ENCODE assay signal across 8 cellular contexts in genomic region chr9:110257097-110257955, GRCh38. TPM values are rescaled to one million over a fixed set of nuclear protein-coding genes. Genes with fewer than 3 reads are reported as not detected.
DNase-seq lines count a peak whose midpoint lies in the region; ATAC-seq and TF ChIP-seq lines count a peak whose summit lies in the region.

No MANE protein-coding gene starts in this region.

- no peak overlapping the region for H3K23ac ChIP-seq in mesendoderm (ENCODE audit: low read length)

- intact Hi-C loops in thyroid gland (cut with DNase I): no loop called here

- no peak for TF ChIP-seq CTCF in GM10248 (IDR thresholded peaks at IDR 0.05; ENCODE audit: control extremely low read depth, extremely low read depth, low read depth, missing control alignments)
- no peak for TF ChIP-seq CTCF in thyroid gland (IDR thresholded peaks at IDR 0.05)

- H3K27me3 ChIP-seq in effector memory CD4-positive, alpha-beta T cell (replicated peaks; ENCODE audit: control insufficient read depth, insufficient read depth, low read length, poor library complexity, severe bottlenecking): no peaks in the 10 kb centered on the region
- no peaks in the 10 kb centered on the region for H3K27me3 ChIP-seq in mesendoderm (ENCODE audit: insufficient read depth, low read length, poor library complexity)
- H3K27me3 ChIP-seq in thyroid gland: no peaks in the 10 kb centered on the region

- no peaks in the 10 kb centered on the region for H3K36me3 ChIP-seq in effector memory CD4-positive, alpha-beta T cell (ENCODE audit: control insufficient read depth, insufficient read depth, low read length)
- no peaks in the 10 kb centered on the region for H3K36me3 ChIP-seq in mesendoderm (ENCODE audit: control insufficient read depth, insufficient read depth, low read length)
- H3K36me3 ChIP-seq in thyroid gland: no peaks in the 10 kb centered on the region

- H3K4me2 ChIP-seq in mesendoderm (ENCODE audit: low read length): peak overlapping the region; percentile 41

- peak overlapping the region; percentile 66 for H3K9ac ChIP-seq in mesendoderm (ENCODE audit: low read length)

- H2AK5ac ChIP-seq in mesendoderm (ENCODE audit: low read length): no peak overlapping the region

- H3K4ac ChIP-seq in mesendoderm (ENCODE audit: low read depth, low read length): no peak overlapping the region

- peak overlapping the region; percentile 85 for H3K56ac ChIP-seq in mesendoderm (ENCODE audit: low read length)

- H3K4me3 ChIP-seq in effector memory CD4-positive, alpha-beta T cell (ENCODE audit: insufficient read depth, low read depth, low read length, poor library complexity, severe bottlenecking): peak overlapping the region; percentile 82
- H3K4me3 ChIP-seq in mesendoderm (ENCODE audit: low read length) (peak overlapping the region; percentile 44), thyroid gland (replicated peaks in 1 of 3) (peak overlapping the region; percentile 17 to 84 (median 46))

- peaks cover 38% of the 10 kb centered on the region for H3K79me2 ChIP-seq in mesendoderm (ENCODE audit: control insufficient read depth, insufficient read depth, low read length)

- no peak overlapping the region for H4K5ac ChIP-seq in mesendoderm (ENCODE audit: low read length)

- POLR2A ChIA-PET in GM10248 (lab: Yijun Ruan, JAX): interaction anchor here (0.6 to 1.0 kb wide), 10 partner anchors 11 to 1276 kb away, joined by 3 to 11 read pairs (median 3); no protein-coding TSS in a partner anchor

- no peak overlapping the region for H2BK120ac ChIP-seq in mesendoderm (ENCODE audit: low read depth, low read length)

- H2BK15ac ChIP-seq in mesendoderm (replicated peaks; ENCODE audit: low read depth): no peak overlapping the region

- no CpG with 5 or more reads among the region's 15 CpGs for WGBS in mesendoderm (ENCODE audit: extremely low coverage, insufficient coverage, low lambda C conversion rate)
- 17 to 19% methylated on average over 15 of the region's 15 CpGs for WGBS in thyroid gland, 2 donors

- H3K79me1 ChIP-seq in mesendoderm (ENCODE audit: low read length): no peaks in the 10 kb centered on the region

- peak overlapping the region; percentile 34 for H2BK5ac ChIP-seq in mesendoderm (ENCODE audit: low read length)

- peak overlapping the region; percentile 35 for H3K18ac ChIP-seq in mesendoderm (ENCODE audit: low read length)

- ATAC-seq in HG02571 (IDR thresholded peaks at IDR 0.05; ENCODE audit: unreplicated experiment) (peak; percentile 1), GM18858 (IDR thresholded peaks at IDR 0.05; ENCODE audit: unreplicated experiment) (no peak)

- no peak for TF ChIP-seq POLR2A in thyroid gland (IDR thresholded peaks at IDR 0.05)

- no peak overlapping the region for H4K8ac ChIP-seq in mesendoderm (ENCODE audit: low read depth, low read length)

- peak overlapping the region; percentile 53 for H3K27ac ChIP-seq in effector memory CD4-positive, alpha-beta T cell (ENCODE audit: insufficient read depth, low read length, poor library complexity, severe bottlenecking)
- H3K27ac ChIP-seq in mesendoderm (ENCODE audit: low read depth, low read length) (peak overlapping the region; percentile 0), thyroid gland (peak overlapping the region; percentile 94 to 95 (median 95))

- H3K4me1 ChIP-seq in effector memory CD4-positive, alpha-beta T cell (ENCODE audit: control insufficient read depth, insufficient read depth, low read length, poor library complexity, severe bottlenecking): peaks cover 5% of the 10 kb centered on the region
- H3K4me1 ChIP-seq in mesendoderm (ENCODE audit: control insufficient read depth, low read depth, low read length) (peaks cover 4% of the 10 kb centered on the region), thyroid gland (peaks cover 11 to 19% of the 10 kb centered on the region in 2 donors)

- DNase-seq in GM10248 (ENCODE audit: extremely low spot score) (peak; percentile 24), SK-N-DZ (ENCODE audit: low spot score) (peak; percentile 12), mesendoderm (peak; percentile 59), thyroid gland (peak; percentile 47 to 53), SKM-1 (lab: John Stamatoyannopoulos, UW; ENCODE audit: unreplicated experiment) (no peak)
- no peak for DNase-seq in effector memory CD4-positive, alpha-beta T cell

- no peaks in the 10 kb centered on the region for H3K9me3 ChIP-seq in effector memory CD4-positive, alpha-beta T cell (ENCODE audit: control insufficient read depth, low read length)
- H3K9me3 ChIP-seq in thyroid gland: no peaks in the 10 kb centered on the region

- CTCF ChIA-PET in GM10248 (lab: Yijun Ruan, JAX): interaction anchor here (1.1 kb wide), 1 partner anchor 12 kb away, joined by 4 read pairs; no protein-coding TSS in a partner anchor

RNA-seq across cellular contexts. Expression of gene TXN, which starts 1.0 kb away (rescaled TPM):
- 340 and 345 TPM in 2 replicates for polyA plus RNA-seq in SK-N-DZ (2014; cell fraction: cytosol; rRNA removed)
- polyA plus RNA-seq in SK-N-DZ (2014; cell fraction: nucleus; rRNA removed): 256 and 340 TPM in 2 replicates
- polyA plus RNA-seq in mesendoderm (2013, experiment 1 of 2): 709 TPM
- polyA plus RNA-seq in mesendoderm (2013, experiment 2 of 2): 717 TPM
- total RNA-seq in thyroid gland: 100 to 1,000 TPM; 148 to 252 (median 172) TPM

RNA-seq across cellular contexts. Expression of gene C9orf152, which starts 49.4 kb away (rescaled TPM):
- polyA plus RNA-seq in SK-N-DZ (2014; cell fraction: cytosol; rRNA removed): not detected in 2 replicates
- polyA plus RNA-seq in SK-N-DZ (2014; cell fraction: nucleus; rRNA removed): not detected in 2 replicates
- polyA plus RNA-seq in mesendoderm (2013, experiment 1 of 2): 0.01 TPM
- polyA plus RNA-seq in mesendoderm (2013, experiment 2 of 2): not detected
- total RNA-seq in thyroid gland: under 1 TPM in 2 of 4 donors, not detected in 2; 0.20 to 0.33 TPM

Comparison
In these comparisons a context has a peak if more than half of its experiments do, and no peak if none do; other contexts are left out.
1. DNase-seq: peak in GM10248 (single experiment), SK-N-DZ (single experiment), mesendoderm (single experiment) and thyroid gland (2 of 2); none in effector memory CD4-positive, alpha-beta T cell (0 of 3) and SKM-1 (single experiment).
2. H3K27ac ChIP-seq: peak in every context shown above with its lines; median percentile 95 in thyroid gland; 53 in effector memory CD4-positive, alpha-beta T cell; 0 in mesendoderm.
3. Peak in every context shown above with its lines, with median percentiles within 50 percentile points of each other: H3K4me3 ChIP-seq.